8 cellular contexts compared by ENCODE assay signal in the genomic region with DNA sequence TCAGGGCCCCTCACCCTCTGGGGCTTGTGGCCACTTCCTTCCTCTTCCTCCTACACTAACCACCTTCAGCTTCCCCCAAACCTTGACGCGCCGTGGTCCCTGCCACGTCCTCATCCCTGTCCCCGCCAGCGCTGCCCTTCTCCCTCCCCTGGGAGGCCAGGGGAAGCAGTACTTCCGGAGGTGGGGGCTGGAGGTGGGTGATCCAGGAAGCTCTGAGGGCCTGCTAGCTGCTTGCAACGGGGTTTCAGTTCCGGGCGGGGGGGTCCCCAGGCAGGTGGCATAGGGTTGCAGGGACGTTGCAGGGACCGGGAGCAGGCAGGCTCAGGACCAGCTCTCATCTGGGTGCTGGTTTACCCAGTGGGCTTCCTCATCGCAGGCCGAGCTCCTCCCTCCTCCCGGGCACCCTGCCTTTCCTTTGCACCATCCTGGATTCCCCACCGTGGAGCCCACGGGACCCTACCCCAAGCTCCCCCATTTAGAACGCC.
DNase-seq lines count a peak whose midpoint lies in the region; ATAC-seq, FAIRE-seq and TF ChIP-seq lines count a peak whose summit lies in the region.

No MANE protein-coding gene starts in this region.

- peak; percentile 54 for DNase-seq in GM18507 (ENCODE audit: extremely low spot score, insufficient read length, low read depth)
- peak; percentile 67 for DNase-seq in NOMO-1 treated with dmso at 0.1 percent for 144 hours (lab: John Stamatoyannopoulos, UW; ENCODE audit: unreplicated experiment)
- DNase-seq in activated naive CD4-positive, alpha-beta T cell treated with anti-CD3 and anti-CD28 coated beads, Interleukin-2, amount 10 ng/mL, durations not matched to agents 7 days and 5 days = peak; percentile 71
- peak; percentile 74 for DNase-seq in stimulated activated CD4-positive, alpha-beta T cell treated with anti-CD3 and anti-CD28 coated beads, Interleukin-15, amount 100 ng/mL, for 24 hours
- DNase-seq in adrenal gland = no peak

- 55 to 65% (median 62%) methylated on average over 6 to 18 of the region's 18 CpGs for WGBS in adrenal gland, 4 donors

- H3K27ac Mint-ChIP-seq in activated naive CD4-positive, alpha-beta T cell treated with anti-CD3 and anti-CD28 coated beads, Interleukin-2, amount 10 ng/mL, durations not matched to agents 7 days and 5 days = peak overlapping the region; percentile 84

- H3K36me3 ChIP-seq in adrenal gland (replicated peaks in 1 of 2) = no peaks in the 10 kb centered on the region

- H3K4me3 ChIP-seq in adrenal gland = no peak overlapping the region

- ATAC-seq in GM19395 (IDR thresholded peaks at IDR 0.05; ENCODE audit: unreplicated experiment) (no peak), GM19467 (IDR thresholded peaks at IDR 0.05; ENCODE audit: unreplicated experiment) (no peak), GM19397 (IDR thresholded peaks at IDR 0.05; ENCODE audit: unreplicated experiment) (no peak)

- peak overlapping the region; percentile 68 for H3K4me3 Mint-ChIP-seq in activated naive CD4-positive, alpha-beta T cell treated with anti-CD3 and anti-CD28 coated beads, Interleukin-2, amount 10 ng/mL, durations not matched to agents 7 days and 5 days

- H3K27ac ChIP-seq in adrenal gland = peak overlapping the region in 2 of 5 donors; percentile 47 to 70

- peaks cover 13% of the 10 kb centered on the region for H3K9me3 Mint-ChIP-seq in activated naive CD4-positive, alpha-beta T cell treated with anti-CD3 and anti-CD28 coated beads, Interleukin-2, amount 10 ng/mL, durations not matched to agents 7 days and 5 days

- TF ChIP-seq POLR2A in adrenal gland (IDR thresholded peaks at IDR 0.05) = no peak

- H3K9me3 ChIP-seq in adrenal gland (replicated peaks in 1 of 3) = no peaks in the 10 kb centered on the region

- no peaks in the 10 kb centered on the region for H3K27me3 ChIP-seq in adrenal gland

- CTCF ChIA-PET in activated naive CD4-positive, alpha-beta T cell treated with anti-CD3 and anti-CD28 coated beads, Interleukin-2, amount 10 ng/mL, durations not matched to agents 7 days and 5 days (lab: Charles Lee) = interaction anchor here (1.8 kb wide), 1 partner anchor 10 kb away, joined by 10 read pairs; no protein-coding TSS in a partner anchor

- peaks cover 11 to 41% of the 10 kb centered on the region in 2 donors for H3K4me1 ChIP-seq in adrenal gland (replicated peaks in 1 of 2)

- TF ChIP-seq CTCF in adrenal gland (IDR thresholded peaks at IDR 0.05) = no peak

- H3K4me1 Mint-ChIP-seq in activated naive CD4-positive, alpha-beta T cell treated with anti-CD3 and anti-CD28 coated beads, Interleukin-2, amount 10 ng/mL, durations not matched to agents 7 days and 5 days = peaks cover 58% of the 10 kb centered on the region

- H3K36me3 Mint-ChIP-seq in activated naive CD4-positive, alpha-beta T cell treated with anti-CD3 and anti-CD28 coated beads, Interleukin-2, amount 10 ng/mL, durations not matched to agents 7 days and 5 days = peaks cover 7% of the 10 kb centered on the region

- H3K27me3 Mint-ChIP-seq in activated naive CD4-positive, alpha-beta T cell treated with anti-CD3 and anti-CD28 coated beads, Interleukin-2, amount 10 ng/mL, durations not matched to agents 7 days and 5 days = peaks cover 46% of the 10 kb centered on the region

- intact Hi-C loops in adrenal gland (cut with DNase I) = no loop called here

- peak; percentile 94 for FAIRE-seq in GM18507 (lab: Jason Lieb, UNC)

Comparison
In these comparisons a context has a peak if more than half of its experiments do, and no peak if none do; other contexts are left out.
1. DNase-seq: peak in GM18507 (single experiment), NOMO-1 treated with dmso at 0.1 percent for 144 hours (single experiment), activated naive CD4-positive, alpha-beta T cell treated with anti-CD3 and anti-CD28 coated beads, Interleukin-2, amount 10 ng/mL, durations not matched to agents 7 days and 5 days (single experiment) and stimulated activated CD4-positive, alpha-beta T cell treated with anti-CD3 and anti-CD28 coated beads, Interleukin-15, amount 100 ng/mL, for 24 hours (single experiment); none in adrenal gland (0 of 7).